22 cellular contexts compared by ENCODE assay signal in genomic region chr7:45220846-45221245, GRCh38.
"Had no signal": no experiment of that assay in that cellular context is flagged by ENCODE, and none has a peak within 500 bp of the region (broad histone marks: within the 10 kb centered on the region; RNA-seq: fewer than 3 reads in every experiment).

No MANE protein-coding gene starts in this region.

- H3K27me3 ChIP-seq: ovary, right atrium auricular region, testis, upper lobe of right lung, vagina had no signal

- H3K27ac ChIP-seq: foreskin keratinocyte, heart left ventricle, ovary, right atrium auricular region, sigmoid colon, skin epidermis, testis, tibial nerve, upper lobe of right lung, vagina had no signal

- H3K4me1 ChIP-seq: foreskin keratinocyte, right atrium auricular region, sigmoid colon, testis, tibial nerve, upper lobe of right lung, vagina had no signal

- H3K4me3 Mint-ChIP-seq: dendritic cell treated with granulocyte-macrophage colony-stimulating factor and Interleukin-4, amounts not matched to agents 40 ng/mL and 50 ng/mL, for 4 days; naive thymus-derived CD4-positive, alpha-beta T cell; nephron progenitor cell; stimulated activated naive B cell treated with anti-CD40 and anti-IgM and Interleukin-4, amounts not matched to agents 10 μg/mL and 1 μg/mL and 100 μg/mL, for 72 hours; stimulated activated naive CD8-positive, alpha-beta T cell treated with anti-CD3 and anti-CD28 coated beads, Interleukin-15, amount 100 ng/mL, for 72 hours had no signal

- H3K9me3 ChIP-seq: heart left ventricle, ovary, right atrium auricular region, sigmoid colon, testis, tibial nerve, upper lobe of right lung, vagina had no signal

- H3K4me1 Mint-ChIP-seq: naive thymus-derived CD4-positive, alpha-beta T cell; stimulated activated naive B cell treated with anti-CD40 and anti-IgM and Interleukin-4, amounts not matched to agents 10 μg/mL and 1 μg/mL and 100 μg/mL, for 72 hours had no signal

- H3K36me3 ChIP-seq: heart left ventricle, ovary, right atrium auricular region, sigmoid colon, tibial nerve, upper lobe of right lung, vagina had no signal

- H3K27ac Mint-ChIP-seq: dendritic cell treated with granulocyte-macrophage colony-stimulating factor and Interleukin-4, amounts not matched to agents 40 ng/mL and 50 ng/mL, for 4 days; nephron progenitor cell; stimulated activated naive B cell treated with anti-CD40 and anti-IgM and Interleukin-4, amounts not matched to agents 10 μg/mL and 1 μg/mL and 100 μg/mL, for 72 hours had no signal

- H3K9me3 Mint-ChIP-seq: dendritic cell treated with granulocyte-macrophage colony-stimulating factor and Interleukin-4, amounts not matched to agents 40 ng/mL and 50 ng/mL, for 4 days; naive thymus-derived CD4-positive, alpha-beta T cell; nephron progenitor cell; stimulated activated naive B cell treated with anti-CD40 and anti-IgM and Interleukin-4, amounts not matched to agents 10 μg/mL and 1 μg/mL and 100 μg/mL, for 72 hours; stimulated activated naive CD8-positive, alpha-beta T cell treated with anti-CD3 and anti-CD28 coated beads, Interleukin-15, amount 100 ng/mL, for 72 hours had no signal

- H3K4me3 ChIP-seq: heart left ventricle, ovary, right atrium auricular region, sigmoid colon, skin epidermis, testis, tibial nerve, upper lobe of right lung, vagina had no signal

- DNase-seq: erythroblast; foreskin keratinocyte; heart left ventricle; hippocampal formation; kidney glomerular epithelial cell; mammary epithelial cell; nephron progenitor cell; ovary; sigmoid colon; stimulated activated CD4-positive, alpha-beta T cell treated with anti-CD3 and anti-CD28 coated beads, Interleukin-2, amount 100 ng/mL, for 24 hours; stimulated activated CD4-positive, alpha-beta T cell treated with anti-CD3 and anti-CD28 coated beads, Interleukin-4, amount 100 ng/mL, for 4 hours; stimulated activated naive B cell treated with anti-CD40 and anti-IgM and Interleukin-4, amounts not matched to agents 10 μg/mL and 1 μg/mL and 100 μg/mL, for 72 hours; stimulated activated naive CD8-positive, alpha-beta T cell treated with anti-CD3 and anti-CD28 coated beads, Interleukin-15, amount 100 ng/mL, for 72 hours; testis; upper lobe of right lung had no signal

- ATAC-seq: foreskin keratinocyte; heart left ventricle; left lobe of liver; naive thymus-derived CD4-positive, alpha-beta T cell; stimulated activated naive B cell treated with anti-CD40 and anti-IgM and Interleukin-4, amounts not matched to agents 10 μg/mL and 1 μg/mL and 100 μg/mL, for 72 hours; stimulated activated naive CD8-positive, alpha-beta T cell treated with anti-CD3 and anti-CD28 coated beads, Interleukin-15, amount 100 ng/mL, for 72 hours; upper lobe of right lung had no signal

- H3K36me3 Mint-ChIP-seq: naive thymus-derived CD4-positive, alpha-beta T cell; stimulated activated naive B cell treated with anti-CD40 and anti-IgM and Interleukin-4, amounts not matched to agents 10 μg/mL and 1 μg/mL and 100 μg/mL, for 72 hours had no signal
